32 cellular contexts compared by ENCODE assay signal in the genomic region with DNA sequence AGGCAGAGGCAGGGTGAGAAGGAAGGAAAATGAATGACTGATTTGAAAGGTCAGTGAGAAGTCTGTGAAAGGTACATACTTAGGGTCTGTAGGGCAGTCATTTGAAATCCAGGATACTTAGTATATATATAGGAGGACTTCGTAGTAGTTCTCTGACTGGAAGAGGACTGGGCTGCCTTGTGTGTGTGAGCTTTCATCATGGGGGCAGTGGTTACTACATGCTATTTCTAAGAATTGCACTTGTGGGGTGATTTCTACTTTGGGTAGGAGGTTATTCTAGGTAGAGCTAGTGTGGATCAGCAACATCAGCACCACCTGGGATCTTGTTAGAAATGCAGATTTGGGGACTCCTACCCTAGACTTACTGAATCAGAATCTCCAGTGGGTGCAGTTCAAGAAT.
"Had no signal": no experiment of that assay in that cellular context is flagged by ENCODE, and none has a peak within 500 bp of the region (broad histone marks: within the 10 kb centered on the region; RNA-seq: fewer than 3 reads in every experiment).

No MANE protein-coding gene starts in this region.

- H3K36me3 Mint-ChIP-seq: activated CD8-positive, alpha-beta memory T cell treated with anti-CD3 and anti-CD28 coated beads, Interleukin-2, amount 10 ng/mL, durations not matched to agents 7 days and 5 days; WTC11 had no signal

- H3K9me3 ChIP-seq: adrenal gland, body of pancreas, breast epithelium, SJCRH30 had no signal

- ATAC-seq: activated CD4-positive, CD25-positive, alpha-beta regulatory T cell treated with anti-CD3 and anti-CD28 coated beads, Interleukin-2, amount 50 U/mL, for 24 hours; activated CD8-positive, alpha-beta memory T cell treated with anti-CD3 and anti-CD28 coated beads, Interleukin-2, amount 10 ng/mL, durations not matched to agents 7 days and 5 days; body of pancreas; WTC11 had no signal

- H3K4me1 Mint-ChIP-seq: activated CD4-positive, alpha-beta memory T cell treated with anti-CD3 and anti-CD28 coated beads, Interleukin-2, amount 10 ng/mL, durations not matched to agents 7 days and 5 days had no signal

- H3K4me1 ChIP-seq: body of pancreas, breast epithelium, SJCRH30 had no signal

- H3K27ac ChIP-seq: adrenal gland, body of pancreas, breast epithelium, SJCRH30, SK-N-MC had no signal

- DNase-seq: activated CD4-positive, alpha-beta memory T cell treated with anti-CD3 and anti-CD28 coated beads, Interleukin-2, amount 10 ng/mL, durations not matched to agents 7 days and 5 days; activated CD4-positive, alpha-beta T cell treated with anti-CD3 and anti-CD28 coated beads for 4 hours; activated CD4-positive, alpha-beta T cell treated with anti-CD3 and anti-CD28 coated beads, Interleukin-2, amount 50 U/mL, for 1 hour; activated CD8-positive, alpha-beta memory T cell treated with anti-CD3 and anti-CD28 coated beads for 24 hours; activated CD8-positive, alpha-beta memory T cell treated with anti-CD3 and anti-CD28 coated beads, Interleukin-2, amount 10 ng/mL, durations not matched to agents 7 days and 5 days; activated CD8-positive, alpha-beta memory T cell treated with anti-CD3 and anti-CD28 coated beads, Interleukin-2, amount 50 U/mL, for 48 hours; activated effector memory CD4-positive, alpha-beta T cell treated with anti-CD3 and anti-CD28 coated beads, Interleukin-2, amount 50 U/mL, for 16 hours; activated naive CD4-positive, alpha-beta T cell; activated naive CD4-positive, alpha-beta T cell treated with anti-CD3 and anti-CD28 coated beads, Interleukin-2, amount 50 U/mL, for 16 hours; activated T-cell treated with anti-CD3 and anti-CD28 coated beads, Interleukin-2, amount 50 U/mL, for 48 hours; adrenal gland; body of pancreas; Kasumi-1; KG1; MM.1S; MV-4-11; NCI-H1092; NCI-H1436 treated with DMSO at 0.1 percent for 48 hours; NCI-H1694 treated with DMSO at 0.1 percent for 48 hours; NCI-H2107; NCI-H2171; NCI-H510A; NCI-H748 treated with DMSO at 0.1 percent for 48 hours; NK-92 treated with Interleukin-12 subunit alpha and Interleukin-12 subunit beta, amount 100 ng/mL, for 24 hours; OCI-M1; SHP77; SJCRH30; T1000 had no signal

- H3K27ac Mint-ChIP-seq: activated CD4-positive, alpha-beta memory T cell treated with anti-CD3 and anti-CD28 coated beads, Interleukin-2, amount 10 ng/mL, durations not matched to agents 7 days and 5 days; activated CD8-positive, alpha-beta memory T cell treated with anti-CD3 and anti-CD28 coated beads, Interleukin-2, amount 10 ng/mL, durations not matched to agents 7 days and 5 days; WTC11 had no signal

- H3K4me3 ChIP-seq: adrenal gland, body of pancreas, breast epithelium, SJCRH30, SK-N-MC had no signal

- H3K9me3 Mint-ChIP-seq: activated CD4-positive, alpha-beta memory T cell treated with anti-CD3 and anti-CD28 coated beads, Interleukin-2, amount 10 ng/mL, durations not matched to agents 7 days and 5 days; WTC11 had no signal

- H3K27me3 ChIP-seq: adrenal gland, body of pancreas, breast epithelium, SJCRH30 had no signal

- H3K4me3 Mint-ChIP-seq: activated CD4-positive, alpha-beta memory T cell treated with anti-CD3 and anti-CD28 coated beads, Interleukin-2, amount 10 ng/mL, durations not matched to agents 7 days and 5 days; activated CD8-positive, alpha-beta memory T cell treated with anti-CD3 and anti-CD28 coated beads, Interleukin-2, amount 10 ng/mL, durations not matched to agents 7 days and 5 days; WTC11 had no signal

- H3K27me3 Mint-ChIP-seq: activated CD4-positive, alpha-beta memory T cell treated with anti-CD3 and anti-CD28 coated beads, Interleukin-2, amount 10 ng/mL, durations not matched to agents 7 days and 5 days had no signal

- H3K36me3 ChIP-seq: adrenal gland, breast epithelium, SJCRH30 had no signal
